In genomic region chr1:65153635-65154034, GRCh38 we compare ENCODE assay signal across 2 cellular contexts.
TF ChIP-seq lines count a peak whose summit lies in the region.

No MANE protein-coding gene starts in this region.

TF ChIP-seq in GM12891, 5 proteins besides CTCF, POLR2A, EP300 and RAD21:
- TF ChIP-seq TAF1 (IDR thresholded peaks at IDR 0.05; ENCODE audit: low read depth, low read length) (no peak), POU2F2 (IDR thresholded peaks at IDR 0.05; ENCODE audit: low read depth, low read length) (no peak), PAX5 (IDR thresholded peaks at IDR 0.05; ENCODE audit: insufficient read depth, low read length, severe bottlenecking) (no peak), SPI1 (IDR thresholded peaks at IDR 0.05; ENCODE audit: low read depth, low read length) (no peak), POLR2AphosphoS5 (IDR thresholded peaks at IDR 0.05; ENCODE audit: low read depth, low read length) (no peak)

TF ChIP-seq in H1, 55 proteins besides CTCF, POLR2A, EP300 and RAD21:
- TF ChIP-seq ASH2L (IDR thresholded peaks at IDR 0.05; ENCODE audit: low read length) (no peak), SRF (IDR thresholded peaks at IDR 0.05; ENCODE audit: low read depth, low read length) (no peak), PHF8 (conservative IDR thresholded peaks at IDR 0.05; ENCODE audit: low read depth, low read length) (no peak), KDM1A (IDR thresholded peaks at IDR 0.05; ENCODE audit: borderline replicate concordance, low read length) (0 out of 2 replicates have a peak, but pooled peaks have one; percentile 48)
